ENCODE assay signal across 1 cellular context in the genomic region with DNA sequence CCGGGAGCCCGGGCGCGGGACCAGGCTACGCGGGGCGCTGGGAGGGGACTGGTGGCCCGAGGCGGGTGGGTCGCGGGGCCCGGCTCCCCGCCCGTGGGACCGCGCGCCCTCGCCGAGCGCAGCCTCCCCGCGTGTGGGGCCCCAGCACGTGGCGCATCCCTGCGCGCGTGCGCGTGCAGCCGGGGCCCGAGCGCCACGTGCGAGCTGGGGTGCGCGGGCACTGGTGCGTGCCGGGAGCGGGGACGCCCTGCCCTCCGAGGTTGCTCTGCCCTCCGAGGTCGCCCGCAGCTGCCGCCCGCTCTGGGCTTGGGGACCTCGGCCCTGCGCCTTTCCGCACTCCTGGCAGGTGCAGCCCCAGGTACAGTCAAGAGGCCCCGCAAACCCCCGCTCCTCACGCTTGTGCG.
TF ChIP-seq lines count a peak whose summit lies in the region.

No MANE protein-coding gene starts in this region.

TF ChIP-seq in HepG2, 621 proteins besides CTCF, POLR2A, EP300 and RAD21 (continued from another document and continues in another):
- TF ChIP-seq, protein P1, sequence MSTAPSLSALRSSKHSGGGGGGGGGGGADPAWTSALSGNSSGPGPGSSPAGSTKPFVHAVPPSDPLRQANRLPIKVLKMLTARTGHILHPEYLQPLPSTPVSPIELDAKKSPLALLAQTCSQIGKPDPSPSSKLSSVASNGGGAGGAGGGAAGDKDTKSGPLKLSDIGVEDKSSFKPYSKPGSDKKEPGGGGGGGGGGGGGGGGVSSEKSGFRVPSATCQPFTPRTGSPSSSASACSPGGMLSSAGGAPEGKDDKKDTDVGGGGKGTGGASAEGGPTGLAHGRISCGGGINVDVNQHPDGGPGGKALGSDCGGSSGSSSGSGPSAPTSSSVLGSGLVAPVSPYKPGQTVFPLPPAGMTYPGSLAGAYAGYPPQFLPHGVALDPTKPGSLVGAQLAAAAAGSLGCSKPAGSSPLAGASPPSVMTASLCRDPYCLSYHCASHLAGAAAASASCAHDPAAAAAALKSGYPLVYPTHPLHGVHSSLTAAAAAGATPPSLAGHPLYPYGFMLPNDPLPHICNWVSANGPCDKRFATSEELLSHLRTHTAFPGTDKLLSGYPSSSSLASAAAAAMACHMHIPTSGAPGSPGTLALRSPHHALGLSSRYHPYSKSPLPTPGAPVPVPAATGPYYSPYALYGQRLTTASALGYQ (CRISPR knock-in tag; IDR thresholded peaks at IDR 0.05), result no peak
- TF ChIP-seq ESRRA (CRISPR knock-in tag; IDR thresholded peaks at IDR 0.05; ENCODE audit: low read depth) (peak; percentile 72; the same call in 1 of the 2 replicates), THAP11 (CRISPR knock-in tag; IDR thresholded peaks at IDR 0.05) (0 out of 2 replicates have a peak, but pooled peaks have one; percentile 38), ATF7-NPFF (CRISPR knock-in tag; IDR thresholded peaks at IDR 0.05; ENCODE audit: low read depth) (peak; percentile 97), ZNF30 (CRISPR knock-in tag; IDR thresholded peaks at IDR 0.05) (peak; percentile 85; the same call in 1 of the 2 replicates), ZSCAN12 (CRISPR knock-in tag; IDR thresholded peaks at IDR 0.05) (peak; percentile 97), TSC22D2 (CRISPR knock-in tag; IDR thresholded peaks at IDR 0.05; ENCODE audit: borderline replicate concordance) (0 out of 2 replicates have a peak, but pooled peaks have one; percentile 70), KDM6A (CRISPR knock-in tag; IDR thresholded peaks at IDR 0.05; ENCODE audit: low read depth) (no peak), TCF12 (IDR thresholded peaks at IDR 0.05) (no peak), TCF12 (CRISPR knock-in tag; IDR thresholded peaks at IDR 0.05) (peak; percentile 71; the same call in 1 of the 2 replicates), MED8 (CRISPR knock-in tag; IDR thresholded peaks at IDR 0.05; ENCODE audit: insufficient replicate concordance) (peak; percentile 63), ZNF703 (CRISPR knock-in tag; IDR thresholded peaks at IDR 0.05; ENCODE audit: borderline replicate concordance) (0 out of 2 replicates have a peak, but pooled peaks have one; percentile 6), SP4 (CRISPR knock-in tag; IDR thresholded peaks at IDR 0.05) (peak; percentile 62; the same call in 1 of the 2 replicates), KLF16 (CRISPR knock-in tag; IDR thresholded peaks at IDR 0.05) (0 out of 4 replicates have a peak, but pooled peaks of 1 of the 2 experiments have one; percentile 10), MIXL1 (CRISPR knock-in tag; IDR thresholded peaks at IDR 0.05) (no peak), SALL1 (CRISPR knock-in tag; IDR thresholded peaks at IDR 0.05) (peak; percentile 71; the same call in 1 of the 2 replicates), RNF2 (conservative IDR thresholded peaks at IDR 0.05; ENCODE audit: low read depth) (peak; percentile 92), MTF1 (CRISPR knock-in tag; IDR thresholded peaks at IDR 0.05) (0 out of 2 replicates have a peak, but pooled peaks have one; percentile 58), ZNF468 (CRISPR knock-in tag; IDR thresholded peaks at IDR 0.05) (peak; percentile 90; the same call in 1 of the 2 replicates), GTF2F1 (IDR thresholded peaks at IDR 0.05; ENCODE audit: low read length) (no peak), HMGA1 (CRISPR knock-in tag; conservative IDR thresholded peaks at IDR 0.05) (no peak), RBM22 (optimal IDR thresholded peaks at IDR 0.05; ENCODE audit: low read length) (no peak), ZNF367 (CRISPR knock-in tag; IDR thresholded peaks at IDR 0.05; ENCODE audit: borderline replicate concordance) (peak; percentile 43; the same call in 1 of the 2 replicates), HMG20A (CRISPR knock-in tag; IDR thresholded peaks at IDR 0.05; ENCODE audit: borderline replicate concordance) (no peak), KDM5B (CRISPR knock-in tag; IDR thresholded peaks at IDR 0.05; ENCODE audit: borderline replicate concordance) (peak; percentile 88), SSRP1 (CRISPR knock-in tag; IDR thresholded peaks at IDR 0.05) (no peak), ZBTB3 (CRISPR knock-in tag; IDR thresholded peaks at IDR 0.05; ENCODE audit: borderline replicate concordance, low read depth) (peak; percentile 81; the same call in 1 of the 2 replicates)
- TF ChIP-seq, protein P2, sequence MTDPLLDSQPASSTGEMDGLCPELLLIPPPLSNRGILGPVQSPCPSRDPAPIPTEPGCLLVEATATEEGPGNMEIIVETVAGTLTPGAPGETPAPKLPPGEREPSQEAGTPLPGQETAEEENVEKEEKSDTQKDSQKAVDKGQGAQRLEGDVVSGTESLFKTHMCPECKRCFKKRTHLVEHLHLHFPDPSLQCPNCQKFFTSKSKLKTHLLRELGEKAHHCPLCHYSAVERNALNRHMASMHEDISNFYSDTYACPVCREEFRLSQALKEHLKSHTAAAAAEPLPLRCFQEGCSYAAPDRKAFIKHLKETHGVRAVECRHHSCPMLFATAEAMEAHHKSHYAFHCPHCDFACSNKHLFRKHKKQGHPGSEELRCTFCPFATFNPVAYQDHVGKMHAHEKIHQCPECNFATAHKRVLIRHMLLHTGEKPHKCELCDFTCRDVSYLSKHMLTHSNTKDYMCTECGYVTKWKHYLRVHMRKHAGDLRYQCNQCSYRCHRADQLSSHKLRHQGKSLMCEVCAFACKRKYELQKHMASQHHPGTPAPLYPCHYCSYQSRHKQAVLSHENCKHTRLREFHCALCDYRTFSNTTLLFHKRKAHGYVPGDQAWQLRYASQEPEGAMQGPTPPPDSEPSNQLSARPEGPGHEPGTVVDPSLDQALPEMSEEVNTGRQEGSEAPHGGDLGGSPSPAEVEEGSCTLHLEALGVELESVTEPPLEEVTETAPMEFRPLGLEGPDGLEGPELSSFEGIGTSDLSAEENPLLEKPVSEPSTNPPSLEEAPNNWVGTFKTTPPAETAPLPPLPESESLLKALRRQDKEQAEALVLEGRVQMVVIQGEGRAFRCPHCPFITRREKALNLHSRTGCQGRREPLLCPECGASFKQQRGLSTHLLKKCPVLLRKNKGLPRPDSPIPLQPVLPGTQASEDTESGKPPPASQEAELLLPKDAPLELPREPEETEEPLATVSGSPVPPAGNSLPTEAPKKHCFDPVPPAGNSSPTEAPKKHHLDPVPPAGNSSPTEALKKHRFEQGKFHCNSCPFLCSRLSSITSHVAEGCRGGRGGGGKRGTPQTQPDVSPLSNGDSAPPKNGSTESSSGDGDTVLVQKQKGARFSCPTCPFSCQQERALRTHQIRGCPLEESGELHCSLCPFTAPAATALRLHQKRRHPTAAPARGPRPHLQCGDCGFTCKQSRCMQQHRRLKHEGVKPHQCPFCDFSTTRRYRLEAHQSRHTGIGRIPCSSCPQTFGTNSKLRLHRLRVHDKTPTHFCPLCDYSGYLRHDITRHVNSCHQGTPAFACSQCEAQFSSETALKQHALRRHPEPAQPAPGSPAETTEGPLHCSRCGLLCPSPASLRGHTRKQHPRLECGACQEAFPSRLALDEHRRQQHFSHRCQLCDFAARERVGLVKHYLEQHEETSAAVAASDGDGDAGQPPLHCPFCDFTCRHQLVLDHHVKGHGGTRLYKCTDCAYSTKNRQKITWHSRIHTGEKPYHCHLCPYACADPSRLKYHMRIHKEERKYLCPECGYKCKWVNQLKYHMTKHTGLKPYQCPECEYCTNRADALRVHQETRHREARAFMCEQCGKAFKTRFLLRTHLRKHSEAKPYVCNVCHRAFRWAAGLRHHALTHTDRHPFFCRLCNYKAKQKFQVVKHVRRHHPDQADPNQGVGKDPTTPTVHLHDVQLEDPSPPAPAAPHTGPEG (CRISPR knock-in tag; IDR thresholded peaks at IDR 0.05), result peak; percentile 92
- TF ChIP-seq, protein P3, sequence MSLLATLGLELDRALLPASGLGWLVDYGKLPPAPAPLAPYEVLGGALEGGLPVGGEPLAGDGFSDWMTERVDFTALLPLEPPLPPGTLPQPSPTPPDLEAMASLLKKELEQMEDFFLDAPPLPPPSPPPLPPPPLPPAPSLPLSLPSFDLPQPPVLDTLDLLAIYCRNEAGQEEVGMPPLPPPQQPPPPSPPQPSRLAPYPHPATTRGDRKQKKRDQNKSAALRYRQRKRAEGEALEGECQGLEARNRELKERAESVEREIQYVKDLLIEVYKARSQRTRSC (CRISPR knock-in tag; IDR thresholded peaks at IDR 0.05; ENCODE audit: low read depth), result peak; percentile 97
- TF ChIP-seq, protein P4, sequence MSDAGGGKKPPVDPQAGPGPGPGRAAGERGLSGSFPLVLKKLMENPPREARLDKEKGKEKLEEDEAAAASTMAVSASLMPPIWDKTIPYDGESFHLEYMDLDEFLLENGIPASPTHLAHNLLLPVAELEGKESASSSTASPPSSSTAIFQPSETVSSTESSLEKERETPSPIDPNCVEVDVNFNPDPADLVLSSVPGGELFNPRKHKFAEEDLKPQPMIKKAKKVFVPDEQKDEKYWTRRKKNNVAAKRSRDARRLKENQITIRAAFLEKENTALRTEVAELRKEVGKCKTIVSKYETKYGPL (CRISPR knock-in tag; IDR thresholded peaks at IDR 0.05), result peak; percentile 56; the same call in 1 of the 2 replicates
- TF ChIP-seq, protein P5, sequence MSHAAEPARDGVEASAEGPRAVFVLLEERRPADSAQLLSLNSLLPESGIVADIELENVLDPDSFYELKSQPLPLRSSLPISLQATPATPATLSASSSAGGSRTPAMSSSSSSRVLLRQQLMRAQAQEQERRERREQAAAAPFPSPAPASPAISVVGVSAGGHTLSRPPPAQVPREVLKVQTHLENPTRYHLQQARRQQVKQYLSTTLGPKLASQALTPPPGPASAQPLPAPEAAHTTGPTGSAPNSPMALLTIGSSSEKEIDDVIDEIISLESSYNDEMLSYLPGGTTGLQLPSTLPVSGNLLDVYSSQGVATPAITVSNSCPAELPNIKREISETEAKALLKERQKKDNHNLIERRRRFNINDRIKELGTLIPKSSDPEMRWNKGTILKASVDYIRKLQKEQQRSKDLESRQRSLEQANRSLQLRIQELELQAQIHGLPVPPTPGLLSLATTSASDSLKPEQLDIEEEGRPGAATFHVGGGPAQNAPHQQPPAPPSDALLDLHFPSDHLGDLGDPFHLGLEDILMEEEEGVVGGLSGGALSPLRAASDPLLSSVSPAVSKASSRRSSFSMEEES (CRISPR knock-in tag; IDR thresholded peaks at IDR 0.05), result peak; percentile 25; the same call in 1 of the 2 replicates
- TF ChIP-seq, protein P6, sequence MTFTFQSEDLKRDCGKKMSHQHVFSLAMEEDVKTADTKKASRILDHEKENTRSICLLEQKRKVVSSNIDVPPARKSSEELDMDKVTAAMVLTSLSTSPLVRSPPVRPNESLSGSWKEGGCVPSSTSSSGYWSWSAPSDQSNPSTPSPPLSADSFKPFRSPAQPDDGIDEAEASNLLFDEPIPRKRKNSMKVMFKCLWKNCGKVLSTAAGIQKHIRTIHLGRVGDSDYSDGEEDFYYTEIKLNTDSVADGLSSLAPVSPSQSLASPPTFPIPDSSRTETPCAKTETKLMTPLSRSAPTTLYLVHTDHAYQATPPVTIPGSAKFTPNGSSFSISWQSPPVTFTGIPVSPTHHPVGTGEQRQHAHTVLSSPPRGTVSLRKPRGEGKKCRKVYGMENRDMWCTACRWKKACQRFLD (CRISPR knock-in tag; IDR thresholded peaks at IDR 0.05; ENCODE audit: borderline replicate concordance), result peak; percentile 95; the same call in 1 of the 2 replicates
- TF ChIP-seq, protein P7, sequence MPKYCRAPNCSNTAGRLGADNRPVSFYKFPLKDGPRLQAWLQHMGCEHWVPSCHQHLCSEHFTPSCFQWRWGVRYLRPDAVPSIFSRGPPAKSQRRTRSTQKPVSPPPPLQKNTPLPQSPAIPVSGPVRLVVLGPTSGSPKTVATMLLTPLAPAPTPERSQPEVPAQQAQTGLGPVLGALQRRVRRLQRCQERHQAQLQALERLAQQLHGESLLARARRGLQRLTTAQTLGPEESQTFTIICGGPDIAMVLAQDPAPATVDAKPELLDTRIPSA (CRISPR knock-in tag; IDR thresholded peaks at IDR 0.05; ENCODE audit: borderline replicate concordance), result peak; percentile 65; the same call in 1 of the 2 replicates
- TF ChIP-seq, protein P8, sequence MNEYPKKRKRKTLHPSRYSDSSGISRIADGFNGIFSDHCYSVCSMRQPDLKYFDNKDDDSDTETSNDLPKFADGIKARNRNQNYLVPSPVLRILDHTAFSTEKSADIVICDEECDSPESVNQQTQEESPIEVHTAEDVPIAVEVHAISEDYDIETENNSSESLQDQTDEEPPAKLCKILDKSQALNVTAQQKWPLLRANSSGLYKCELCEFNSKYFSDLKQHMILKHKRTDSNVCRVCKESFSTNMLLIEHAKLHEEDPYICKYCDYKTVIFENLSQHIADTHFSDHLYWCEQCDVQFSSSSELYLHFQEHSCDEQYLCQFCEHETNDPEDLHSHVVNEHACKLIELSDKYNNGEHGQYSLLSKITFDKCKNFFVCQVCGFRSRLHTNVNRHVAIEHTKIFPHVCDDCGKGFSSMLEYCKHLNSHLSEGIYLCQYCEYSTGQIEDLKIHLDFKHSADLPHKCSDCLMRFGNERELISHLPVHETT (CRISPR knock-in tag; conservative IDR thresholded peaks at IDR 0.05), result no peak
- TF ChIP-seq, protein P9, sequence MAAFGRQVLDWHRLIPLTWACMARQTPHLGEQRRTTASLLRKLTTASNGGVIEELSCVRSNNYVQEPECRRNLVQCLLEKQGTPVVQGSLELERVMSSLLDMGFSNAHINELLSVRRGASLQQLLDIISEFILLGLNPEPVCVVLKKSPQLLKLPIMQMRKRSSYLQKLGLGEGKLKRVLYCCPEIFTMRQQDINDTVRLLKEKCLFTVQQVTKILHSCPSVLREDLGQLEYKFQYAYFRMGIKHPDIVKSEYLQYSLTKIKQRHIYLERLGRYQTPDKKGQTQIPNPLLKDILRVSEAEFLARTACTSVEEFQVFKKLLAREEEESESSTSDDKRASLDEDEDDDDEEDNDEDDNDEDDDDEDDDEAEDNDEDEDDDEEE (CRISPR knock-in tag; IDR thresholded peaks at IDR 0.05), result peak; percentile 58; the same call in 1 of the 2 replicates
- TF ChIP-seq, protein P10, sequence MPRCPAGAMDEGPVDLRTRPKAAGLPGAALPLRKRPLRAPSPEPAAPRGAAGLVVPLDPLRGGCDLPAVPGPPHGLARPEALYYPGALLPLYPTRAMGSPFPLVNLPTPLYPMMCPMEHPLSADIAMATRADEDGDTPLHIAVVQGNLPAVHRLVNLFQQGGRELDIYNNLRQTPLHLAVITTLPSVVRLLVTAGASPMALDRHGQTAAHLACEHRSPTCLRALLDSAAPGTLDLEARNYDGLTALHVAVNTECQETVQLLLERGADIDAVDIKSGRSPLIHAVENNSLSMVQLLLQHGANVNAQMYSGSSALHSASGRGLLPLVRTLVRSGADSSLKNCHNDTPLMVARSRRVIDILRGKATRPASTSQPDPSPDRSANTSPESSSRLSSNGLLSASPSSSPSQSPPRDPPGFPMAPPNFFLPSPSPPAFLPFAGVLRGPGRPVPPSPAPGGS (CRISPR knock-in tag; IDR thresholded peaks at IDR 0.05), result peak; percentile 79; the same call in 1 of the 2 replicates
- TF ChIP-seq, protein P11, sequence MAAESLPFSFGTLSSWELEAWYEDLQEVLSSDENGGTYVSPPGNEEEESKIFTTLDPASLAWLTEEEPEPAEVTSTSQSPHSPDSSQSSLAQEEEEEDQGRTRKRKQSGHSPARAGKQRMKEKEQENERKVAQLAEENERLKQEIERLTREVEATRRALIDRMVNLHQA (CRISPR knock-in tag; IDR thresholded peaks at IDR 0.05), result no peak
- TF ChIP-seq, protein P12, sequence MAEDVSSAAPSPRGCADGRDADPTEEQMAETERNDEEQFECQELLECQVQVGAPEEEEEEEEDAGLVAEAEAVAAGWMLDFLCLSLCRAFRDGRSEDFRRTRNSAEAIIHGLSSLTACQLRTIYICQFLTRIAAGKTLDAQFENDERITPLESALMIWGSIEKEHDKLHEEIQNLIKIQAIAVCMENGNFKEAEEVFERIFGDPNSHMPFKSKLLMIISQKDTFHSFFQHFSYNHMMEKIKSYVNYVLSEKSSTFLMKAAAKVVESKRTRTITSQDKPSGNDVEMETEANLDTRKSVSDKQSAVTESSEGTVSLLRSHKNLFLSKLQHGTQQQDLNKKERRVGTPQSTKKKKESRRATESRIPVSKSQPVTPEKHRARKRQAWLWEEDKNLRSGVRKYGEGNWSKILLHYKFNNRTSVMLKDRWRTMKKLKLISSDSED (CRISPR knock-in tag; IDR thresholded peaks at IDR 0.05), result peak; percentile 93
